21 cellular contexts compared by ENCODE assay signal in genomic region chr6:105369145-105369544, GRCh38. TPM values are rescaled to one million over a fixed set of nuclear protein-coding genes. Genes with fewer than 3 reads are reported as not detected.
DNase-seq lines count a peak whose midpoint lies in the region; ATAC-seq, FAIRE-seq and TF ChIP-seq lines count a peak whose summit lies in the region.
"Had no signal": no experiment of that assay in that cellular context is flagged by ENCODE, and none has a peak within 500 bp of the region (broad histone marks: within the 10 kb centered on the region; RNA-seq: fewer than 3 reads in every experiment).

No MANE protein-coding gene starts in this region.

- H3K27me3 ChIP-seq in GM23338 (ENCODE audit: insufficient read depth) (no peaks in the 10 kb centered on the region), endodermal cell (ENCODE audit: control insufficient read depth, insufficient read depth, low read length, poor library complexity, severe bottlenecking) (no peaks in the 10 kb centered on the region), esophagus squamous epithelium (no peaks in the 10 kb centered on the region), HepG2 (ENCODE audit: control insufficient read depth in 1 of 2, insufficient read depth in 2 of 2, low read length in 2 of 2) (no peaks in the 10 kb centered on the region)
- H3K27me3 ChIP-seq: BE2C, BLaER1 had no signal

- H4K20me1 ChIP-seq in GM23338 (replicated peaks; ENCODE audit: insufficient read depth), result no peaks in the 10 kb centered on the region; the same call in 1 of the 2 replicates
- no peaks in the 10 kb centered on the region for H4K20me1 ChIP-seq in HepG2 (ENCODE audit: insufficient read depth, low read length)

- in situ Hi-C loops in HepG2 (cut with HindIII; ENCODE audit: extremely low pct_ligation_motif_present, low pct_unique_long_range_greater_than_20kb), result no loop called here

- H3K27ac ChIP-seq in GM23338 (ENCODE audit: low read depth) (no peak overlapping the region), endodermal cell (ENCODE audit: low read depth, low read length) (no peak overlapping the region), esophagus squamous epithelium (no peak overlapping the region), HepG2 (ENCODE audit: extremely low read length, insufficient read depth, low read length) (no peak overlapping the region)
- H3K27ac ChIP-seq: BLaER1 had no signal

- DNase-seq in GM23338 (ENCODE audit: low spot score), result no peak
- DNase-seq in endodermal cell, result no peak
- DNase-seq in ureter (ENCODE audit: low spot score), result no peak
- DNase-seq in esophagus squamous epithelium (lab: John Stamatoyannopoulos, UW), result no peak
- no peak for DNase-seq in HepG2 (ENCODE audit: low spot score)
- DNase-seq: 8988T; ACHN; BE2C; C1 segment of cervical spinal cord; CD4-positive, alpha-beta memory T cell; CD4-positive, CD25-positive, alpha-beta regulatory T cell; CD8-positive, alpha-beta memory T cell; COR-L47; DMS79 treated with DMSO at 0.1 percent for 48 hours; GF-D8 had no signal

- H3K36me3 ChIP-seq in GM23338 (ENCODE audit: insufficient read depth), result peaks cover 15% of the 10 kb centered on the region
- H3K36me3 ChIP-seq in endodermal cell (ENCODE audit: control insufficient read depth, insufficient read depth, low read length), result peaks cover 63% of the 10 kb centered on the region
- H3K36me3 ChIP-seq in esophagus squamous epithelium, result peaks cover 0 to 81% (median 0%) of the 10 kb centered on the region in 3 donors
- H3K36me3 ChIP-seq in HepG2 (replicated peaks in 1 of 2; ENCODE audit: control insufficient read depth in 1 of 2, insufficient read depth in 2 of 2, low read length in 2 of 2), result peaks cover 9 to 58% of the 10 kb centered on the region in 2 experiments; a peak in 4 of 5 replicates

- no peaks in the 10 kb centered on the region for H3F3A ChIP-seq in GM23338 (replicated peaks; ENCODE audit: low read depth)

- TF ChIP-seq RAD21 in HepG2 (CRISPR knock-in tag; IDR thresholded peaks at IDR 0.05), result no peak

- CTCF ChIA-PET in HepG2 (lab: Yijun Ruan, JAX; ENCODE audit: low intra/inter-chr PET ratio, low total read pairs), result no interaction called here

- H3K27me3 Mint-ChIP-seq in GM23338 (ENCODE audit: insufficient read depth, low read depth, poor library complexity), result peaks cover 2% of the 10 kb centered on the region
- no peaks in the 10 kb centered on the region for H3K27me3 Mint-ChIP-seq in endodermal cell (ENCODE audit: insufficient read depth)
- H3K27me3 Mint-ChIP-seq: CD4-positive, alpha-beta memory T cell; CD4-positive, CD25-positive, alpha-beta regulatory T cell; CD8-positive, alpha-beta memory T cell had no signal

- TF ChIP-seq CTCF in GM23338 (conservative IDR thresholded peaks at IDR 0.05; ENCODE audit: low read depth in 2 of 2) (no peak), endodermal cell (conservative IDR thresholded peaks at IDR 0.05) (no peak), esophagus squamous epithelium (IDR thresholded peaks at IDR 0.05) (no peak), HepG2 (CRISPR knock-in tag; IDR thresholded peaks at IDR 0.05) (no peak)

- H3K4me1 ChIP-seq in GM23338 (ENCODE audit: insufficient read depth) (no peaks in the 10 kb centered on the region), endodermal cell (ENCODE audit: control insufficient read depth, insufficient read depth, low read length) (no peaks in the 10 kb centered on the region), esophagus squamous epithelium (peaks cover 0 to 32% (median 14%) of the 10 kb centered on the region in 3 donors), HepG2 (ENCODE audit: insufficient read depth, low read length) (peaks cover 22% of the 10 kb centered on the region)

- TF ChIP-seq EP300 in HepG2 (IDR thresholded peaks at IDR 0.05; ENCODE audit: low read depth in 2 of 2, low read length in 2 of 2), result no peak
- no peak for TF ChIP-seq EP300 in HepG2 (CRISPR knock-in tag; IDR thresholded peaks at IDR 0.05; ENCODE audit: borderline replicate concordance)

- H3K4me3 ChIP-seq in GM23338 (no peak overlapping the region), endodermal cell (ENCODE audit: low read length) (no peak overlapping the region), esophagus squamous epithelium (no peak overlapping the region), HepG2 (replicated peaks in 1 of 3; ENCODE audit: insufficient read depth in 1 of 3, low read depth in 2 of 3, low read length in 3 of 3) (no peak overlapping the region)
- H3K4me3 ChIP-seq: BLaER1 had no signal

- H3K4me2 ChIP-seq in GM23338, result no peak overlapping the region
- no peak overlapping the region for H3K4me2 ChIP-seq in HepG2 (ENCODE audit: low read depth, low read length)
- H3K4me2 ChIP-seq: BLaER1 had no signal

- POLR2A ChIA-PET in HepG2 (lab: Yijun Ruan, JAX), result no interaction called here

- H2AFZ ChIP-seq in GM23338, result no peak overlapping the region
- no peak overlapping the region for H2AFZ ChIP-seq in HepG2 (ENCODE audit: low read length)

- FAIRE-seq in HepG2 (lab: Jason Lieb, UNC), result no peak
- FAIRE-seq: A204.1, D721Med, G401.6, GM12891 had no signal

- no TSS peak for BruUV-seq in HepG2 (replicated peaks; lab: Mats Ljungman, UMichigan)

- H3K9me3 Mint-ChIP-seq in GM23338 (no peaks in the 10 kb centered on the region), endodermal cell (no peaks in the 10 kb centered on the region)
- H3K9me3 Mint-ChIP-seq: CD4-positive, alpha-beta memory T cell; CD4-positive, CD25-positive, alpha-beta regulatory T cell; CD8-positive, alpha-beta memory T cell had no signal

- no peaks in the 10 kb centered on the region for H3K9me2 ChIP-seq in GM23338 (ENCODE audit: insufficient read depth)

- 0 out of 2 replicates have a peak overlapping the region, but pooled peaks have one; percentile 28 for H3K27ac Mint-ChIP-seq in GM23338
- peak overlapping the region; percentile 27 for H3K27ac Mint-ChIP-seq in endodermal cell
- H3K27ac Mint-ChIP-seq: CD4-positive, CD25-positive, alpha-beta regulatory T cell had no signal

- H3K79me2 ChIP-seq in GM23338 (replicated peaks; ENCODE audit: insufficient read depth), result peaks cover 8% of the 10 kb centered on the region; the same call in 1 of the 2 replicates
- H3K79me2 ChIP-seq in HepG2 (ENCODE audit: insufficient read depth, low read length), result no peaks in the 10 kb centered on the region

- ATAC-seq in GM23338 (no peak), HepG2 (no peak)

- H3K9ac ChIP-seq in endodermal cell (ENCODE audit: extremely low read depth, low read length, poor library complexity, severe bottlenecking) (no peak overlapping the region), HepG2 (ENCODE audit: insufficient read depth, low read depth, low read length) (no peak overlapping the region)
- H3K9ac ChIP-seq: BLaER1 had no signal

- H3K9me3 ChIP-seq in endodermal cell (ENCODE audit: control insufficient read depth, low read length) (no peaks in the 10 kb centered on the region), esophagus squamous epithelium (no peaks in the 10 kb centered on the region), HepG2 (ENCODE audit: low read length) (no peaks in the 10 kb centered on the region)
- H3K9me3 ChIP-seq: BE2C had no signal

- WGBS in endodermal cell (ENCODE audit: insufficient coverage in 1 of 2, insufficient read length in 1 of 2), 2 experiments, result 90% methylated on average over 1 of the region's 1 CpG; no CpG with 5 or more reads in 1 of the 2 experiments
- WGBS in esophagus squamous epithelium, 2 donors, result 70 to 95% methylated on average over 1 of the region's 1 CpG
- whole genome bisulfite sequencing in HepG2 (ENCODE audit: low lambda C conversion rate), result 94% methylated on average over 1 of the region's 1 CpG

- H3K4me3 Mint-ChIP-seq in GM23338 (no peak overlapping the region), endodermal cell (no peak overlapping the region)
- H3K4me3 Mint-ChIP-seq: CD14-positive monocyte; CD4-positive, alpha-beta memory T cell; CD4-positive, CD25-positive, alpha-beta regulatory T cell; CD8-positive, alpha-beta memory T cell had no signal

- no peaks in the 10 kb centered on the region for H3K4me1 Mint-ChIP-seq in GM23338
- no peaks in the 10 kb centered on the region for H3K4me1 Mint-ChIP-seq in endodermal cell
- H3K4me1 Mint-ChIP-seq: CD14-positive monocyte had no signal

- H3K36me3 Mint-ChIP-seq in GM23338 (ENCODE audit: low read depth) (peaks cover 44% of the 10 kb centered on the region), endodermal cell (ENCODE audit: low read depth) (peaks cover 39% of the 10 kb centered on the region)

- no peak for TF ChIP-seq POLR2A in esophagus squamous epithelium (IDR thresholded peaks at IDR 0.05)
- TF ChIP-seq POLR2A in HepG2 (IDR thresholded peaks at IDR 0.05; ENCODE audit: insufficient read depth in 1 of 2, low read depth in 2 of 2, low read length in 2 of 2), result no peak

- intact Hi-C loops in esophagus squamous epithelium (cut with DNase I) (no loop called here), HepG2 (cut with micrococcal nuclease; ENCODE audit: unreplicated experiment) (no loop called here)

RNA-seq across cellular contexts. Expression of gene PREP, which starts 33.7 kb away (rescaled TPM):
- 51.0 and 52.7 TPM in 2 replicates for total RNA-seq in GM23338 (2014; rRNA removed; shearing (Covaris generic))
- 28.3 and 28.5 TPM in 2 replicates for polyA plus RNA-seq in GM23338 (2016; fragmentation: Nextera tagmentation; extraction: Ambion mirVana)
- 10 to 100 TPM; 42.9 to 52.2 TPM for total RNA-seq in endodermal cell
- polyA plus RNA-seq in endodermal cell (2013, experiment 1 of 2), result 44.4 TPM
- polyA plus RNA-seq in endodermal cell (2013, experiment 2 of 2), result 42.4 TPM
- 37.9 TPM for total RNA-seq in ureter
- 10 to 100 TPM; 11.9 to 28.0 (median 19.6) TPM for total RNA-seq in esophagus squamous epithelium
- total RNA-seq in HepG2 (2016; rRNA removed; fragmentation: Illumina TruSeq; extraction: Trizol), result 15.9 and 32.2 TPM in 2 replicates
- 3.0 and 3.7 TPM in 2 replicates for total RNA-seq in HepG2 (2016; cell fraction: cytosol; rRNA removed; fragmentation: Illumina TruSeq; extraction: Trizol; ENCODE audit: low read depth)
- total RNA-seq in HepG2 (2016; cell fraction: insoluble cytoplasmic fraction; rRNA removed; fragmentation: Illumina TruSeq; extraction: Trizol), result 17.2 and 31.6 TPM in 2 replicates
- total RNA-seq in HepG2 (2016; cell fraction: membrane; rRNA removed; fragmentation: Illumina TruSeq; extraction: Trizol), result 8.9 and 10.3 TPM in 2 replicates
- 23.8 and 23.9 TPM in 2 replicates for total RNA-seq in HepG2 (2016; cell fraction: nucleus; rRNA removed; fragmentation: Illumina TruSeq; extraction: Trizol)
- polyA plus RNA-seq in HepG2 (2011; rRNA removed), result 11.4 and 12.6 TPM in 2 replicates
- polyA plus RNA-seq in HepG2 (2011; cell fraction: cytosol; rRNA removed), result 10.2 and 11.6 TPM in 2 replicates
- polyA plus RNA-seq in HepG2 (2011; cell fraction: nucleus; rRNA removed), result 10.7 and 11.9 TPM in 2 replicates
- polyA plus RNA-seq in HepG2 (2012), result 14.5 and 15.6 TPM in 2 replicates
- 3.0 and 4.0 TPM in 2 replicates for polyA plus RNA-seq in HepG2 (2016; cell fraction: cytosol; fragmentation: Illumina TruSeq; extraction: Trizol; ENCODE audit: low read depth)
- 33.9 and 35.7 TPM in 2 replicates for polyA plus RNA-seq in HepG2 (2016; cell fraction: insoluble cytoplasmic fraction; fragmentation: Illumina TruSeq; extraction: Trizol; ENCODE audit: low read depth)
- polyA plus RNA-seq in HepG2 (2016; cell fraction: membrane; fragmentation: Illumina TruSeq; extraction: Trizol; ENCODE audit: low read depth), result 6.7 and 7.1 TPM in 2 replicates
- 21.1 and 25.8 TPM in 2 replicates for polyA plus RNA-seq in HepG2 (2016; cell fraction: nucleus; fragmentation: Illumina TruSeq; extraction: Trizol; ENCODE audit: insufficient read depth, low read depth)
- 12.3 and 16.6 TPM in 2 replicates for polyA minus RNA-seq in HepG2 (2011; rRNA and poly(A)+ RNA removed; ENCODE audit: low replicate concordance)
- polyA minus RNA-seq in HepG2 (2011; cell fraction: cytosol; rRNA and poly(A)+ RNA removed), result 16.1 and 16.4 TPM in 2 replicates
- 26.9 and 28.1 TPM in 2 replicates for polyA minus RNA-seq in HepG2 (2011; cell fraction: nucleus; rRNA and poly(A)+ RNA removed)
